ENCODE assay signal across 10 cellular contexts in genomic region chr11:8709002-8709672, GRCh38. TPM values are rescaled to one million over a fixed set of nuclear protein-coding genes. Genes with fewer than 3 reads are reported as not detected.
DNase-seq lines count a peak whose midpoint lies in the region; ATAC-seq and TF ChIP-seq lines count a peak whose summit lies in the region.
"Had no signal": no experiment of that assay in that cellular context is flagged by ENCODE, and none has a peak within 500 bp of the region (broad histone marks: within the 10 kb centered on the region; RNA-seq: fewer than 3 reads in every experiment).

No MANE protein-coding gene starts in this region.

- no peak overlapping the region for H3K4me3 Mint-ChIP-seq in T-helper 17 cell
- H3K4me3 Mint-ChIP-seq: activated B cell treated with CpG ODN at 0.5 μM for 24 hours had no signal

- peaks cover 2% of the 10 kb centered on the region for H3K4me1 Mint-ChIP-seq in T-helper 17 cell
- H3K4me1 Mint-ChIP-seq: activated B cell treated with CpG ODN at 0.5 μM for 24 hours had no signal

- peaks cover 17% of the 10 kb centered on the region for H3K27me3 Mint-ChIP-seq in T-helper 17 cell
- H3K27me3 Mint-ChIP-seq: activated B cell treated with CpG ODN at 0.5 μM for 24 hours had no signal

- H3K9me3 ChIP-seq in T-helper 17 cell (ENCODE audit: control insufficient read depth, low read length, poor library complexity, severe bottlenecking): no peaks in the 10 kb centered on the region

- no peak for TF ChIP-seq CTCF in HFF-Myc (IDR thresholded peaks at IDR 0.05; ENCODE audit: low read depth, low read length, missing control alignments)

- ATAC-seq in left lobe of liver (peak; percentile 87), HG02798 (IDR thresholded peaks at IDR 0.05; ENCODE audit: poor library complexity, unreplicated experiment) (no peak), T-helper 17 cell (no peak)

- no peaks in the 10 kb centered on the region for H3K36me3 Mint-ChIP-seq in T-helper 17 cell (ENCODE audit: low read depth)

- peak overlapping the region; percentile 79 for H3K27ac ChIP-seq in cingulate gyrus (ENCODE audit: low read depth, low read length)

- no peak overlapping the region for H3K4me3 ChIP-seq in HFF-Myc (replicated peaks; ENCODE audit: low read depth, low read length)

- H3K27ac Mint-ChIP-seq in T-helper 17 cell: no peak overlapping the region
- H3K27ac Mint-ChIP-seq: activated B cell treated with CpG ODN at 0.5 μM for 24 hours had no signal

- DNase-seq in HFF-Myc (ENCODE audit: extremely low read depth, low read depth) (peak; percentile 97), left lobe of liver (ENCODE audit: low spot score) (peak; percentile 76), superior temporal gyrus (ENCODE audit: extremely low spot score) (peak; percentile 22), NOMO-1 treated with DMSO at 0.1 percent for 48 hours (lab: John Stamatoyannopoulos, UW; ENCODE audit: unreplicated experiment) (no peak), T-helper 17 cell (no peak), OCI-M1 (lab: John Stamatoyannopoulos, UW) (no peak)
- DNase-seq: activated B cell treated with CpG ODN at 0.5 μM for 24 hours, NCI-H1694 had no signal

RNA-seq across cellular contexts. Expression of gene RPL27A, which starts 26.5 kb away (rescaled TPM):
- 215 TPM for total RNA-seq in left lobe of liver
- 1,000 to 10,000 TPM; 1,682 to 1,804 TPM for total RNA-seq in T-helper 17 cell

RNA-seq across cellular contexts. Expression of gene TRIM66, which starts 26.7 kb away (rescaled TPM):
- total RNA-seq in left lobe of liver (13.3 TPM), T-helper 17 cell (10 to 100 TPM; 20.0 to 23.5 TPM)

Comparison
In these comparisons a context has a peak if more than half of its experiments do, and no peak if none do; other contexts are left out.
1. DNase-seq: peak in HFF-Myc (single experiment), left lobe of liver (single experiment) and superior temporal gyrus (single experiment); none in NOMO-1 treated with DMSO at 0.1 percent for 48 hours (single experiment), T-helper 17 cell (0 of 3) and OCI-M1 (single experiment).